In the genomic region with DNA sequence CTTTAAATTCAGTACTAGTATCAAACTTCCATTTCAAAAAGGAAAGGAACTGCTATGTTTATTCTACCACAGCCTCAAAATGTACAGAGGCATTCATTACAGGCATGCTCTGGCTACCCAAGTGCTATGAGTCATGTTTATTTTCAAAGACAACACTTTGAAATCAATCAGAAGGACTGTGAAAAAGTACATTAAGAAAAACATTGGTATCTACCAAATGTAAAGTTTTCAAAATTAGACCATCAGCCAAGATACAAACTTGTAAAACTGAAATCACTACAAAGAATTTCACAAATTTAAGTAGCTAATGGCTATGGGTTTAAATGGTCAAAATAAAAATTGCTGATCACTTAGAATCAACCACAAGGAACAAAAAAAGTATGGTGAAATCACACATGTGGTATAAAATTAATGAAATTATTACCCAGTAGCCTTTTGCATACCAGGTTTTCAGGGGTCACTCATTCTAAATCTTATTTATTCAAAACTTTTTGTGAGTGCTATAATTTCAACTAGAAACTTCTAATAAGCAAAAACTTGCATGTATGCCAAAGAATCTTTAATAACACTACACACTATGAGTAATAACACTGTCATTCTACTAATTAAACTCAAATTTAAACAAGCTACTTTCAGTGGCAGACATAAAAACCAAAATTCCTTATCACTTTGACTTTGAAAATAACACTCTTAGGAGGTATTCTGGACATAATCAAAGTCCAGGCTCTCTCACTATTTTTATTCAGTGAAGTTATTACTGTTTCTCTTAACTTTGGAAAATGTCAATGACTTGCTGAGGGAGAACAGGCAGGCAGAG, we compare ENCODE assay signal across 1 cellular context.
TF ChIP-seq lines count a peak whose summit lies in the region.

No MANE protein-coding gene starts in this region.

TF ChIP-seq in HEK293T, 16 proteins besides CTCF, POLR2A, EP300 and RAD21 (continued from another document):
- TF ChIP-seq CTBP1 (IDR thresholded peaks at IDR 0.05; ENCODE audit: borderline replicate concordance), result no peak
- 0 out of 2 replicates have a peak, but pooled peaks have one; percentile 9 for TF ChIP-seq LEF1 (IDR thresholded peaks at IDR 0.05; ENCODE audit: borderline replicate concordance)
- TF ChIP-seq FOXA1 (IDR thresholded peaks at IDR 0.05), result no peak
- TF ChIP-seq SP1 (IDR thresholded peaks at IDR 0.05), result no peak
- no peak for TF ChIP-seq BHLHE40 (IDR thresholded peaks at IDR 0.05; ENCODE audit: borderline replicate concordance)
- no peak for TF ChIP-seq TARDBP (IDR thresholded peaks at IDR 0.05)
